Comparison of ENCODE assay signal across 12 cellular contexts in the genomic region with DNA sequence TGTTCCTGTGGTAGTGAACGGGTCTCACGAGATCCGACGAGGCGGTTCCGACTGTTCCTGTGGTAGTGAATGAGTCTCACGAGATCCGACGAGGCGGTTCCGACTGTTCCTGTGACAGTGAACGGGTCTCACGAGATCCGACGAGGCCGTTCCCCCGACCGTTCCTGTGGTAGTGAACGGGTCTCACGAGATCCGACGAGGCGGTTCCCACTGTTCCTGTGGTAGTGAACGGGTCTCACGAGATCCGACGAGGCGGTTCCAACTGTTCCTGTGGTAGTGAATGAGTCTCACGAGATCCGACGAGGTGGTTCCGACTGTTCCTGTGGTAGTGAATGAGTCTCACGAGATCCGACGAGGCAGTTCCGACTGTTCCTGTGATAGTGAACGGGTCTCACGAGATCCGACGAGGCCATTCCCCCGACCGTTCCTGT. TPM values are rescaled to one million over a fixed set of nuclear protein-coding genes. Genes with fewer than 3 reads are reported as not detected.
DNase-seq lines count a peak whose midpoint lies in the region; ATAC-seq, FAIRE-seq and TF ChIP-seq lines count a peak whose summit lies in the region.
"Not testable (repeated sequence)": the region's sequence is repeated elsewhere in the genome, so short reads cannot be mapped to it uniquely, and the experiment has no call there.
"Had no signal": no experiment of that assay in that cellular context is flagged by ENCODE, and none has a peak within 500 bp of the region (broad histone marks: within the 10 kb centered on the region; RNA-seq: fewer than 3 reads in every experiment).

No MANE protein-coding gene starts in this region.

- not testable (repeated sequence) for TF ChIP-seq POLR2A in sigmoid colon (IDR thresholded peaks at IDR 0.05)

- not testable (repeated sequence) for H3K36me3 ChIP-seq in BLaER1; kidney (ENCODE audit: control insufficient read depth in 1 of 2, insufficient read depth in 2 of 2, low read length in 2 of 2)
- H3K36me3 ChIP-seq in sigmoid colon = peaks cover 0 to 13% (median 0%) of the 10 kb centered on the region in 4 donors

- H3K4me3 ChIP-seq in BLaER1; kidney (ENCODE audit: low read length in 2 of 2); sigmoid colon: not testable (repeated sequence)

- intact Hi-C loops in kidney (cut with DNase I); sigmoid colon (cut with DNase I): not testable (repeated sequence)

- H3K9ac ChIP-seq in BLaER1; kidney (ENCODE audit: low read length in 2 of 2): not testable (repeated sequence)

- not testable (repeated sequence) for H3K9me3 Mint-ChIP-seq in activated naive CD8-positive, alpha-beta T cell treated with anti-CD3 and anti-CD28 coated beads, Interleukin-2, amount 10 ng/mL, durations not matched to agents 7 days and 5 days; endothelial cell (ENCODE audit: unreplicated experiment); type B pancreatic cell
- H3K9me3 Mint-ChIP-seq in nephron progenitor cell = peaks cover 12% of the 10 kb centered on the region

- H3K27ac ChIP-seq in BLaER1; kidney (ENCODE audit: low read depth in 2 of 2, low read length in 2 of 2); sigmoid colon: not testable (repeated sequence)

- WGBS in sigmoid colon, 2 donors = 96 to 97% methylated on average over 42 of the region's 42 CpGs

- ATAC-seq in activated naive CD8-positive, alpha-beta T cell treated with anti-CD3 and anti-CD28 coated beads, Interleukin-2, amount 10 ng/mL, durations not matched to agents 7 days and 5 days (ENCODE audit: low read depth) = not testable (repeated sequence)

- not testable (repeated sequence) for H4K20me1 ChIP-seq in BLaER1

- H3K4me3 Mint-ChIP-seq in activated naive CD8-positive, alpha-beta T cell treated with anti-CD3 and anti-CD28 coated beads, Interleukin-2, amount 10 ng/mL, durations not matched to agents 7 days and 5 days; nephron progenitor cell; type B pancreatic cell: not testable (repeated sequence)
- peak overlapping the region; percentile 53 for H3K4me3 Mint-ChIP-seq in endothelial cell (ENCODE audit: unreplicated experiment)

- not testable (repeated sequence) for TF ChIP-seq CTCF in endothelial cell (IDR thresholded peaks at IDR 0.05; ENCODE audit: unreplicated experiment); kidney (IDR thresholded peaks at IDR 0.05; ENCODE audit: borderline replicate concordance, extremely low read depth, insufficient read depth); nephron progenitor cell (IDR thresholded peaks at IDR 0.05); sigmoid colon (IDR thresholded peaks at IDR 0.05); type B pancreatic cell (conservative IDR thresholded peaks at IDR 0.05)

- H3K4me1 ChIP-seq in BLaER1 (peaks cover 62% of the 10 kb centered on the region), sigmoid colon (peaks cover 0 to 33% (median 26%) of the 10 kb centered on the region in 4 donors)
- H3K4me1 ChIP-seq in kidney (ENCODE audit: control insufficient read depth in 1 of 2, insufficient read depth in 1 of 2, low read depth in 1 of 2, low read length in 2 of 2) = not testable (repeated sequence)

- not testable (repeated sequence) for H3K27me3 Mint-ChIP-seq in activated naive CD8-positive, alpha-beta T cell treated with anti-CD3 and anti-CD28 coated beads, Interleukin-2, amount 10 ng/mL, durations not matched to agents 7 days and 5 days; endothelial cell (ENCODE audit: unreplicated experiment); type B pancreatic cell
- H3K27me3 Mint-ChIP-seq in nephron progenitor cell (ENCODE audit: low read depth, poor library complexity) = peaks cover 19% of the 10 kb centered on the region

- not testable (repeated sequence) for H3K36me3 Mint-ChIP-seq in activated naive CD8-positive, alpha-beta T cell treated with anti-CD3 and anti-CD28 coated beads, Interleukin-2, amount 10 ng/mL, durations not matched to agents 7 days and 5 days; nephron progenitor cell (ENCODE audit: low read depth); type B pancreatic cell
- peaks cover 25% of the 10 kb centered on the region for H3K36me3 Mint-ChIP-seq in endothelial cell (ENCODE audit: low read depth, unreplicated experiment)

- DNase-seq in activated CD4-positive, CD25-positive, alpha-beta regulatory T cell treated with anti-CD3 and anti-CD28 coated beads, Interleukin-2, amount 50 U/mL, for 72 hours = peak; percentile 7
- peak; percentile 8 for DNase-seq in activated naive CD8-positive, alpha-beta T cell treated with anti-CD3 and anti-CD28 coated beads, Interleukin-2, amount 10 ng/mL, durations not matched to agents 7 days and 5 days
- not testable (repeated sequence) for DNase-seq in endothelial cell (ENCODE audit: low spot score); nephron progenitor cell
- DNase-seq in kidney (peak; percentile 35), sigmoid colon (peak; percentile 39), type B pancreatic cell (ENCODE audit: extremely low spot score, unreplicated experiment) (peak; percentile 42)

- H3K27me3 ChIP-seq in BLaER1, sigmoid colon: not testable (repeated sequence)

- POLR2A ChIA-PET in activated naive CD8-positive, alpha-beta T cell treated with anti-CD3 and anti-CD28 coated beads, Interleukin-2, amount 10 ng/mL, durations not matched to agents 7 days and 5 days (lab: Charles Lee) = not testable (repeated sequence)

- peak overlapping the region; percentile 84 for H3K4me2 ChIP-seq in BLaER1

- not testable (repeated sequence) for H3K9me3 ChIP-seq in BLaER1; kidney (ENCODE audit: control insufficient read depth in 1 of 2, low read length in 2 of 2); sigmoid colon

- TF ChIP-seq EP300 in sigmoid colon (IDR thresholded peaks at IDR 0.05) = not testable (repeated sequence)

- not testable (repeated sequence) for FAIRE-seq in kidney (lab: Jason Lieb, UNC)

- not testable (repeated sequence) for H3K4me1 Mint-ChIP-seq in activated naive CD8-positive, alpha-beta T cell treated with anti-CD3 and anti-CD28 coated beads, Interleukin-2, amount 10 ng/mL, durations not matched to agents 7 days and 5 days; endothelial cell (ENCODE audit: unreplicated experiment); type B pancreatic cell (ENCODE audit: unreplicated experiment)
- peaks cover 15% of the 10 kb centered on the region for H3K4me1 Mint-ChIP-seq in nephron progenitor cell

- H3K27ac Mint-ChIP-seq in activated naive CD8-positive, alpha-beta T cell treated with anti-CD3 and anti-CD28 coated beads, Interleukin-2, amount 10 ng/mL, durations not matched to agents 7 days and 5 days; endothelial cell (ENCODE audit: unreplicated experiment); type B pancreatic cell: not testable (repeated sequence)
- H3K27ac Mint-ChIP-seq in nephron progenitor cell = peak overlapping the region; percentile 86

RNA-seq across cellular contexts. Expression of a gene that starts 43.0 kb away (rescaled TPM):
- under 1 TPM; 0.80 to 0.99 TPM for total RNA-seq in activated naive CD8-positive, alpha-beta T cell treated with anti-CD3 and anti-CD28 coated beads, Interleukin-2, amount 10 ng/mL, durations not matched to agents 7 days and 5 days
- 2.4 TPM for total RNA-seq in endothelial cell (ENCODE audit: unreplicated experiment)
- 0.91 TPM for total RNA-seq in kidney
- 1.3 TPM for polyA plus RNA-seq in kidney (ENCODE audit: insufficient read depth, low read depth, low replicate concordance)
- total RNA-seq in sigmoid colon = 10 to 100 TPM; 11.7 to 21.4 (median 15.7) TPM
- polyA plus RNA-seq in sigmoid colon = 1 to 10 TPM in 2 of 3 donors, under 1 TPM in 1; 0.23 to 3.0 (median 2.4) TPM
- total RNA-seq in type B pancreatic cell (ENCODE audit: low replicate concordance) = 0.12 and 0.31 TPM in 2 replicates
- total RNA-seq: G401, GM12878 had no signal
- polyA plus RNA-seq: A549, BJ, GM12878 had no signal
